In the genomic region with DNA sequence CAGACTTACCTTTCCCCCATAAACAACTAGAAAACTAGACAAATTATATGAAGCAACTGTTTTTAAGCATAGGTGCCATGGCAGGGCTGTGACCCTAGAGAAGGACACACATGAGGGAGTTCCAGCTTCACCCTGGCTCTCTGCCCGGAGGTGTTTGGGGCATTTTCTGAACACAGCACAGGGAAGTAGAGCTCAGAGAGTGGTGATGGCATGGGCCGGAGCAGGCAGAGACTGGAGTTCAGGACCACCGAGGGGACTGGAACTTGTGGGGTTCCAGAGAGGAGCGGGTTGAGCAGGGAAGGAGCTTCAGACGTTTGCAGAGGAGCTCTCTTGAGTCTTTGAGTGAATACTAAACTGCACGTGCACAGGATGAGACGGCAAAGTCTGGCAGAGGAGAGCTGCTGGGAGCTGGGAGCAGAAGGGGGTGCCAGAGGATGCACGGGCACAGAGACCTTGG, we compare ENCODE assay signal across 22 cellular contexts.
"Had no signal": no experiment of that assay in that cellular context is flagged by ENCODE, and none has a peak within 500 bp of the region (broad histone marks: within the 10 kb centered on the region; RNA-seq: fewer than 3 reads in every experiment).

No MANE protein-coding gene starts in this region.

- ATAC-seq: heart right ventricle; stimulated activated naive B cell treated with anti-CD40 and anti-IgM and Interleukin-4, amounts not matched to agents 10 μg/mL and 1 μg/mL and 100 μg/mL, for 72 hours; upper lobe of right lung had no signal

- H3K27ac Mint-ChIP-seq: activated naive CD4-positive, alpha-beta T cell treated with anti-CD3 and anti-CD28 coated beads, Interleukin-2, amount 50 U/mL, for 24 hours; activated T-cell treated with anti-CD3 and anti-CD28 coated beads, Interleukin-2, amount 50 U/mL, for 24 hours; nephron; progenitor cell of endocrine pancreas; stimulated activated naive B cell treated with anti-CD40 and anti-IgM and Interleukin-4, amounts not matched to agents 10 μg/mL and 1 μg/mL and 100 μg/mL, for 72 hours; T-helper 2 cell treated with Interferon-gamma antibody and Interleukin-4, amounts not matched to agents 5 μg/mL and 100 μg/mL, for 36 hours had no signal

- H3K9me3 Mint-ChIP-seq: activated naive CD4-positive, alpha-beta T cell treated with anti-CD3 and anti-CD28 coated beads, Interleukin-2, amount 50 U/mL, for 24 hours; T-helper 2 cell treated with Interferon-gamma antibody and Interleukin-4, amounts not matched to agents 5 μg/mL and 100 μg/mL, for 36 hours had no signal

- H3K4me1 Mint-ChIP-seq: activated naive CD4-positive, alpha-beta T cell treated with anti-CD3 and anti-CD28 coated beads, Interleukin-2, amount 50 U/mL, for 24 hours; nephron had no signal

- H3K36me3 Mint-ChIP-seq: stimulated activated naive B cell treated with anti-CD40 and anti-IgM and Interleukin-4, amounts not matched to agents 10 μg/mL and 1 μg/mL and 100 μg/mL, for 72 hours had no signal

- DNase-seq: activated CD4-positive, alpha-beta T cell treated with anti-CD3 and anti-CD28 coated beads for 4 hours; activated CD4-positive, alpha-beta T cell treated with anti-CD3 and anti-CD28 coated beads, Interleukin-2, amount 50 U/mL, for 4 hours; activated CD4-positive, CD25-positive, alpha-beta regulatory T cell; activated CD8-positive, alpha-beta memory T cell treated with anti-CD3 and anti-CD28 coated beads, Interleukin-2, amount 50 U/mL, for 48 hours; activated T-cell treated with anti-CD3 and anti-CD28 coated beads, Interleukin-2, amount 50 U/mL, for 24 hours; brain microvascular endothelial cell; caudate nucleus; foreskin fibroblast; heart right ventricle; kidney glomerular epithelial cell; left ventricle myocardium inferior; mammary epithelial cell; stimulated activated CD4-positive, alpha-beta T cell treated with anti-CD3 and anti-CD28 coated beads, Interleukin-15, amount 100 ng/mL, for 24 hours; stimulated activated CD4-positive, alpha-beta T cell treated with anti-CD3 and anti-CD28 coated beads, Interleukin-2, amount 100 ng/mL, for 24 hours; stimulated activated naive B cell treated with anti-CD40 and anti-IgM and Interleukin-4, amounts not matched to agents 10 μg/mL and 1 μg/mL and 100 μg/mL, for 72 hours; stomach; T-helper 1 cell; upper lobe of right lung had no signal

- H3K4me3 Mint-ChIP-seq: activated naive CD4-positive, alpha-beta T cell treated with anti-CD3 and anti-CD28 coated beads, Interleukin-2, amount 50 U/mL, for 24 hours; activated T-cell treated with anti-CD3 and anti-CD28 coated beads, Interleukin-2, amount 50 U/mL, for 24 hours; nephron; stimulated activated naive B cell treated with anti-CD40 and anti-IgM and Interleukin-4, amounts not matched to agents 10 μg/mL and 1 μg/mL and 100 μg/mL, for 72 hours; T-helper 2 cell treated with Interferon-gamma antibody and Interleukin-4, amounts not matched to agents 5 μg/mL and 100 μg/mL, for 36 hours had no signal
